20 cellular contexts compared by ENCODE assay signal in the genomic region with DNA sequence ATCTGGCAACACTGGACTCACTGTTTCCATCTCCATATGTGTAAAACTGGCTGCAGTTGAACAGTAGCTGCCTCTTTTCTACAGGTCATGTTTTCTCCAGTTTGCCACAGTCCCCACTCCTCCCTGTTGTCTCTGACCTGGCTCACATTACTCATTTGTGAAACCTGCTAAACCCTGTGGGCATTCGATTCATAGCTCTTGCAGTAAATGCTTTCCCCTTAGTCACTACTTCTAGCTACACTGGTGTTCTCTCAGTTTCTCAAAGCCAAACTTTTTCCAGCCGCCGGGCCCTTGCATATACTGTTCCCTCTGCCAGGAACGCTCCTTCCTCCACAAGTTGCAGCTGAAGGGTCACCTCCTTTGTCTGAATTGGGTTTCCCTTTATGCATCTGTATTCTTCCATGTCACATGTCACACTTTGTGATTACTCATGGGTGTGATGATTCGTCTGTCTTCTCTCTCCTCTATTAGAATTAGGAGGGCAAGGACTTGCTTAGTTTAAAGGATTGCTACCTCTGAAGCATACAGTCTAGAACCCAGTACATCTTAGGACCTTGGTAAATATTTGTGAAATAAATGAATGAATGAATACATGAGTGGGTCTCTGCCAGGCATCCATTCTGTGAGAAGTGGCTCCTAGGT. TPM values are rescaled to one million over a fixed set of nuclear protein-coding genes. Genes with fewer than 3 reads are reported as not detected.
DNase-seq lines count a peak whose midpoint lies in the region; ATAC-seq, FAIRE-seq and TF ChIP-seq lines count a peak whose summit lies in the region.
"Had no signal": no experiment of that assay in that cellular context is flagged by ENCODE, and none has a peak within 500 bp of the region (broad histone marks: within the 10 kb centered on the region; RNA-seq: fewer than 3 reads in every experiment).

No MANE protein-coding gene starts in this region.

- in situ Hi-C loops in K562 (cut with MboI), result no loop called here

- no peak for TF ChIP-seq RAD21 in K562 (CRISPR knock-in tag; conservative IDR thresholded peaks at IDR 0.05 in 1 of 2, IDR thresholded peaks at IDR 0.05 in 1 of 2)

- no TSS peak for BruUV-seq in K562 (replicated peaks; lab: Mats Ljungman, UMichigan)

- H3K4me3 ChIP-seq in HEK293 (ENCODE audit: low read depth, low read length), result no peak overlapping the region
- H3K4me3 ChIP-seq in K562, result no peak overlapping the region
- H3K4me3 ChIP-seq: BLaER1 treated with 17β-estradiol and CSF1 and Interleukin-3, amounts not matched to agents 10 nM and 100 nM; lower lobe of right lung; right atrium auricular region had no signal

- POLR2A ChIA-PET in HEK293 (lab: Yijun Ruan, JAX), result no interaction called here
- POLR2A ChIA-PET in K562 (lab: Yijun Ruan, JAX), result interaction anchor here (0.8 kb wide), 1 partner anchor 164 kb away, joined by 3 read pairs; no protein-coding TSS in a partner anchor

- H3K27ac ChIP-seq in HEK293 (ENCODE audit: extremely low read depth, low read depth, low read length) (no peak overlapping the region), K562 (ENCODE audit: extremely low read depth, low read depth, low read length) (no peak overlapping the region), layer of hippocampus (ENCODE audit: low read depth, low read length) (peak overlapping the region; percentile 100)
- H3K27ac ChIP-seq: lower lobe of right lung, right atrium auricular region had no signal

- peaks cover 36 to 55% of the 10 kb centered on the region in 2 experiments for H3K27me3 ChIP-seq in K562 (ENCODE audit: control insufficient read depth in 2 of 2, insufficient read depth in 2 of 2, low read length in 2 of 2)
- H3K27me3 ChIP-seq in layer of hippocampus (ENCODE audit: control insufficient read depth, insufficient read depth, low read length), result no peaks in the 10 kb centered on the region
- H3K27me3 ChIP-seq: BLaER1 treated with 17β-estradiol and CSF1 and Interleukin-3, amounts not matched to agents 10 nM and 100 nM; right atrium auricular region had no signal

- WGBS in K562 (ENCODE audit: insufficient coverage, low coverage, missing lambda C conversion rate), result 3% methylated on average over 5 of the region's 5 CpGs

- no peak overlapping the region for H3K9ac ChIP-seq in K562 (ENCODE audit: insufficient read depth in 1 of 2, low read depth in 2 of 2, low read length in 2 of 2)
- H3K9ac ChIP-seq: BLaER1 treated with 17β-estradiol and CSF1 and Interleukin-3, amounts not matched to agents 10 nM and 100 nM had no signal

- no peak overlapping the region for H3K4me2 ChIP-seq in K562 (ENCODE audit: insufficient read depth, low read length)

- TF ChIP-seq CTCF in HEK293 (tag by site-specific recombination; IDR thresholded peaks at IDR 0.05) (no peak), K562 (IDR thresholded peaks at IDR 0.05 in 2 of 3, conservative IDR thresholded peaks at IDR 0.05 in 1 of 3; ENCODE audit: insufficient read depth in 2 of 3, low read depth in 1 of 3, low read length in 3 of 3) (no peak)

- peak; percentile 13 for DNase-seq in EH (ENCODE audit: low read depth)
- no peak for DNase-seq in K562 (ENCODE audit: extremely low read depth in 1 of 4, low spot score in 3 of 4)
- no peak for DNase-seq in NCI-H82 (lab: John Stamatoyannopoulos, UW)
- no peak for DNase-seq in glomerular visceral epithelial cell (ENCODE audit: extremely low spot score)
- DNase-seq: activated CD8-positive, alpha-beta memory T cell treated with anti-CD3 and anti-CD28 coated beads for 24 hours; DMS153; lower lobe of right lung; NCI-H2029 treated with DMSO at 0.1 percent for 48 hours; NCI-H524 treated with DMSO at 0.1 percent for 48 hours; OCI-M1; stimulated activated CD4-positive, alpha-beta T cell treated with anti-CD3 and anti-CD28 coated beads, Interleukin-4, amount 100 ng/mL, for 4 hours had no signal

- no peaks in the 10 kb centered on the region for H3K9me3 ChIP-seq in HEK293 (ENCODE audit: control insufficient read depth, insufficient read depth, low read depth, low read length)
- H3K9me3 ChIP-seq in K562 (replicated peaks; ENCODE audit: control insufficient read depth, insufficient read depth, low read depth, low read length), result no peaks in the 10 kb centered on the region
- H3K9me3 ChIP-seq: BLaER1 treated with 17β-estradiol and CSF1 and Interleukin-3, amounts not matched to agents 10 nM and 100 nM; lower lobe of right lung; right atrium auricular region had no signal

- TF ChIP-seq EP300 in K562 (IDR thresholded peaks at IDR 0.05; ENCODE audit: low read length), result no peak

- FAIRE-seq in K562 (lab: Jason Lieb, UNC), result no peak
- FAIRE-seq: colon had no signal

- intact Hi-C loops in K562 (cut with micrococcal nuclease), result no loop called here

- TF ChIP-seq POLR2A in K562 (conservative IDR thresholded peaks at IDR 0.05), result no peak

- H3K36me3 ChIP-seq in HEK293 (ENCODE audit: control insufficient read depth in 2 of 2, insufficient read depth in 1 of 2, low read length in 2 of 2) (no peaks in the 10 kb centered on the region), K562 (ENCODE audit: control insufficient read depth, insufficient read depth, low read length) (no peaks in the 10 kb centered on the region)
- H3K36me3 ChIP-seq: BLaER1 treated with 17β-estradiol and CSF1 and Interleukin-3, amounts not matched to agents 10 nM and 100 nM; lower lobe of right lung; right atrium auricular region had no signal

- peaks cover 5% of the 10 kb centered on the region; the same call in 1 of the 2 replicates for H4K20me1 ChIP-seq in K562 (replicated peaks; ENCODE audit: control insufficient read depth, insufficient read depth, low read length)
- H4K20me1 ChIP-seq: BLaER1 treated with 17β-estradiol and CSF1 and Interleukin-3, amounts not matched to agents 10 nM and 100 nM had no signal

- H3K9me1 ChIP-seq in K562 (ENCODE audit: control insufficient read depth, insufficient read depth, low read length), result peaks cover 4% of the 10 kb centered on the region

- H3K4me1 ChIP-seq in HEK293 (ENCODE audit: control insufficient read depth, insufficient read depth, low read length) (0 out of 2 replicates have a peak, but pooled peaks cover 5% of the 10 kb centered on the region), K562 (replicated peaks in 1 of 2; ENCODE audit: control insufficient read depth in 2 of 2, insufficient read depth in 2 of 2, low read length in 2 of 2) (peaks cover 0 to 14% of the 10 kb centered on the region in 2 experiments; a peak in 2 of 5 replicates)

- H3K79me2 ChIP-seq in K562 (ENCODE audit: control insufficient read depth, insufficient read depth, low read length), result no peaks in the 10 kb centered on the region

- ATAC-seq in K562 (no peak), GM21360 (IDR thresholded peaks at IDR 0.05; ENCODE audit: unreplicated experiment) (no peak)
- ATAC-seq: lower lobe of right lung; stimulated activated memory B cell treated with anti-CD40 and anti-IgM and Interleukin-4, amounts not matched to agents 10 μg/mL and 1 μg/mL and 100 μg/mL, for 72 hours had no signal

- CTCF ChIA-PET in HEK293 (lab: Yijun Ruan, JAX) (interaction anchor here (0.8 kb wide), 1 partner anchor 51 kb away, joined by 3 read pairs; no protein-coding TSS in a partner anchor), K562 (lab: Yijun Ruan, JAX; ENCODE audit: low intra/inter-chr PET ratio) (no interaction called here)

- H2AFZ ChIP-seq in K562 (ENCODE audit: low read depth, low read length), result no peak overlapping the region

RNA-seq across cellular contexts. Expression of a gene that starts 15.0 kb away (rescaled TPM):
- total RNA-seq in K562 (2011; cell fraction: chromatin; rRNA removed; ENCODE audit: low replicate concordance), result not detected in 2 replicates
- not detected in 2 replicates for total RNA-seq in K562 (2011; cell fraction: nucleolus; rRNA removed)
- not detected in 2 replicates for total RNA-seq in K562 (2011; cell fraction: nucleoplasm; rRNA removed)
- total RNA-seq in K562 (2014; rRNA removed) (not detected in 2 replicates), K562 (2014; rRNA removed; fragmentation: Illumina TruSeq; extraction: Trizol) (not detected in 2 replicates), K562 (2015; rRNA removed; fragmentation: Illumina TruSeq; extraction: Trizol) (not detected in 2 replicates), K562 (2021) (not detected in 2 replicates)
- polyA plus RNA-seq in K562 (2011; rRNA removed) (not detected in 2 replicates), K562 (2014; fragmentation: Illumina TruSeq; extraction: Trizol) (not detected in 2 replicates), K562 (2014; fragmentation: Nextera tagmentation; extraction: Ambion mirVana) (not detected), K562 (2014; rRNA removed) (not detected in 2 replicates)
- not detected in 2 replicates for polyA plus RNA-seq in K562 (2011; cell fraction: cytosol; rRNA removed)
- polyA plus RNA-seq in K562 (2011; cell fraction: nucleus; rRNA removed), result not detected in 2 replicates
- 1.7 TPM in 1 of 2 replicates, not detected in the other for polyA plus RNA-seq in K562 (2012)
- not detected in 2 replicates for polyA minus RNA-seq in K562 (2011; rRNA and poly(A)+ RNA removed)
- not detected in 2 replicates for polyA minus RNA-seq in K562 (2011; cell fraction: cytosol; rRNA and poly(A)+ RNA removed)
- polyA minus RNA-seq in K562 (2011; cell fraction: nucleus; rRNA and poly(A)+ RNA removed), result not detected in 2 replicates
- total RNA-seq: HT-29, lower lobe of right lung, right atrium auricular region had no signal
- polyA plus RNA-seq: neural cell had no signal

RNA-seq across cellular contexts. Expression of a gene that starts 30.0 kb away (rescaled TPM):
- 12.0 and 37.2 TPM in 2 replicates for total RNA-seq in K562 (2011; cell fraction: chromatin; rRNA removed; ENCODE audit: low replicate concordance)
- 6.0 and 12.2 TPM in 2 replicates for total RNA-seq in K562 (2011; cell fraction: nucleolus; rRNA removed)
- 9.2 and 12.9 TPM in 2 replicates for total RNA-seq in K562 (2011; cell fraction: nucleoplasm; rRNA removed)
- 7.6 and 7.9 TPM in 2 replicates for total RNA-seq in K562 (2014; rRNA removed)
- total RNA-seq in K562 (2014; rRNA removed; fragmentation: Illumina TruSeq; extraction: Trizol), result 10.6 and 12.2 TPM in 2 replicates
- total RNA-seq in K562 (2015; rRNA removed; fragmentation: Illumina TruSeq; extraction: Trizol), result 10.9 and 12.3 TPM in 2 replicates
- total RNA-seq in K562 (2021), result 6.8 and 7.2 TPM in 2 replicates
- 22.7 and 29.1 TPM in 2 replicates for polyA plus RNA-seq in K562 (2011; rRNA removed)
- polyA plus RNA-seq in K562 (2011; cell fraction: cytosol; rRNA removed), result 7.8 and 14.4 TPM in 2 replicates
- polyA plus RNA-seq in K562 (2011; cell fraction: nucleus; rRNA removed), result 36.2 and 69.5 TPM in 2 replicates
- 8.7 and 16.2 TPM in 2 replicates for polyA plus RNA-seq in K562 (2012)
- 7.4 and 10.2 TPM in 2 replicates for polyA plus RNA-seq in K562 (2014; fragmentation: Illumina TruSeq; extraction: Trizol)
- 1 to 10 TPM; 4.2 to 4.4 TPM for polyA plus RNA-seq in K562 (2014; fragmentation: Nextera tagmentation; extraction: Ambion mirVana)
- 13.3 and 15.4 TPM in 2 replicates for polyA plus RNA-seq in K562 (2014; rRNA removed)
- polyA minus RNA-seq in K562 (2011; rRNA and poly(A)+ RNA removed), result 13.0 and 17.0 TPM in 2 replicates
- polyA minus RNA-seq in K562 (2011; cell fraction: cytosol; rRNA and poly(A)+ RNA removed), result 6.9 and 8.6 TPM in 2 replicates
- polyA minus RNA-seq in K562 (2011; cell fraction: nucleus; rRNA and poly(A)+ RNA removed), result 7.1 and 24.4 TPM in 2 replicates

RNA-seq across cellular contexts. Expression of a gene that starts 39.5 kb away (rescaled TPM):
- not detected in 2 replicates for total RNA-seq in K562 (2011; cell fraction: chromatin; rRNA removed; ENCODE audit: low replicate concordance)
- total RNA-seq in K562 (2011; cell fraction: nucleolus; rRNA removed), result not detected in 2 replicates
- not detected in 2 replicates for total RNA-seq in K562 (2011; cell fraction: nucleoplasm; rRNA removed)
- total RNA-seq in K562 (2014; rRNA removed), result not detected in 2 replicates
- not detected in 2 replicates for total RNA-seq in K562 (2014; rRNA removed; fragmentation: Illumina TruSeq; extraction: Trizol)
- total RNA-seq in K562 (2015; rRNA removed; fragmentation: Illumina TruSeq; extraction: Trizol), result not detected in 2 replicates
- total RNA-seq in K562 (2021), result not detected in 2 replicates
- polyA plus RNA-seq in K562 (2011; rRNA removed), result not detected in 2 replicates
- not detected in 2 replicates for polyA plus RNA-seq in K562 (2011; cell fraction: cytosol; rRNA removed)
- not detected in 2 replicates for polyA plus RNA-seq in K562 (2011; cell fraction: nucleus; rRNA removed)
- not detected in 2 replicates for polyA plus RNA-seq in K562 (2012)
- not detected in 2 replicates for polyA plus RNA-seq in K562 (2014; fragmentation: Illumina TruSeq; extraction: Trizol)
- not detected for polyA plus RNA-seq in K562 (2014; fragmentation: Nextera tagmentation; extraction: Ambion mirVana)
- polyA plus RNA-seq in K562 (2014; rRNA removed), result not detected in 2 replicates
- polyA minus RNA-seq in K562 (2011; rRNA and poly(A)+ RNA removed), result not detected in 2 replicates
- not detected in 2 replicates for polyA minus RNA-seq in K562 (2011; cell fraction: cytosol; rRNA and poly(A)+ RNA removed)
- not detected in 2 replicates for polyA minus RNA-seq in K562 (2011; cell fraction: nucleus; rRNA and poly(A)+ RNA removed)
- total RNA-seq: lower lobe of right lung, right atrium auricular region had no signal

RNA-seq across cellular contexts. Expression of a gene that starts 58.5 kb away (rescaled TPM):
- 2.9 and 6.0 TPM in 2 replicates for total RNA-seq in K562 (2011; cell fraction: chromatin; rRNA removed; ENCODE audit: low replicate concordance)
- total RNA-seq in K562 (2011; cell fraction: nucleolus; rRNA removed), result 4.5 and 5.5 TPM in 2 replicates
- total RNA-seq in K562 (2011; cell fraction: nucleoplasm; rRNA removed), result 10.5 and 11.7 TPM in 2 replicates
- total RNA-seq in K562 (2014; rRNA removed) (7.3 and 11.7 TPM in 2 replicates), K562 (2014; rRNA removed; fragmentation: Illumina TruSeq; extraction: Trizol) (1.9 and 2.0 TPM in 2 replicates), K562 (2015; rRNA removed; fragmentation: Illumina TruSeq; extraction: Trizol) (4.7 and 8.5 TPM in 2 replicates), K562 (2021) (11.9 and 14.4 TPM in 2 replicates)
- polyA plus RNA-seq in K562 (2011; rRNA removed) (7.0 and 30.7 TPM in 2 replicates), K562 (2014; fragmentation: Illumina TruSeq; extraction: Trizol) (3.6 and 5.9 TPM in 2 replicates), K562 (2014; fragmentation: Nextera tagmentation; extraction: Ambion mirVana) (10 to 100 TPM; 13.3 to 16.9 TPM), K562 (2014; rRNA removed) (10.0 and 12.0 TPM in 2 replicates)
- 23.6 and 39.9 TPM in 2 replicates for polyA plus RNA-seq in K562 (2011; cell fraction: cytosol; rRNA removed)
- polyA plus RNA-seq in K562 (2011; cell fraction: nucleus; rRNA removed), result 12.3 and 26.2 TPM in 2 replicates
- polyA plus RNA-seq in K562 (2012), result 35.6 and 55.2 TPM in 2 replicates
- polyA minus RNA-seq in K562 (2011; rRNA and poly(A)+ RNA removed), result 2.3 and 3.7 TPM in 2 replicates
- 25.7 and 72.6 TPM in 2 replicates for polyA minus RNA-seq in K562 (2011; cell fraction: cytosol; rRNA and poly(A)+ RNA removed)
- 3.9 and 11.7 TPM in 2 replicates for polyA minus RNA-seq in K562 (2011; cell fraction: nucleus; rRNA and poly(A)+ RNA removed)
- polyA plus RNA-seq: neural cell had no signal
